14 cellular contexts compared by ENCODE assay signal in genomic region chr11:134578807-134579708, GRCh38.
DNase-seq lines count a peak whose midpoint lies in the region; ATAC-seq and TF ChIP-seq lines count a peak whose summit lies in the region.
"Had no signal": no experiment of that assay in that cellular context is flagged by ENCODE, and none has a peak within 500 bp of the region (broad histone marks: within the 10 kb centered on the region; RNA-seq: fewer than 3 reads in every experiment).

No MANE protein-coding gene starts in this region.

- intact Hi-C loops in esophagus muscularis mucosa (cut with DNase I), result no loop called here

- TF ChIP-seq EP300 in esophagus muscularis mucosa (IDR thresholded peaks at IDR 0.05), result no peak

- in situ Hi-C loops in G401 (cut with HindIII; ENCODE audit: low sequenced_read_pairs), result no loop called here

- no peak overlapping the region for H3K27ac ChIP-seq in esophagus muscularis mucosa (replicated peaks in 1 of 4)
- no peak overlapping the region for H3K27ac ChIP-seq in effector memory CD4-positive, alpha-beta T cell (ENCODE audit: insufficient read depth, low read length, poor library complexity, severe bottlenecking)
- H3K27ac ChIP-seq: pancreas, suprapubic skin had no signal

- no peak for ATAC-seq in HG02610 (IDR thresholded peaks at IDR 0.05; ENCODE audit: unreplicated experiment)
- ATAC-seq in GM19023 (IDR thresholded peaks at IDR 0.05; ENCODE audit: unreplicated experiment), result no peak
- ATAC-seq: activated naive CD8-positive, alpha-beta T cell treated with anti-CD3 and anti-CD28 coated beads, Interleukin-2, amount 50 U/mL, for 24 hours had no signal

- no peak for TF ChIP-seq CTCF in esophagus muscularis mucosa (IDR thresholded peaks at IDR 0.05)

- H3K4me1 ChIP-seq in esophagus muscularis mucosa, result peaks cover 0 to 7% (median 6%) of the 10 kb centered on the region in 4 donors
- H3K4me1 ChIP-seq in effector memory CD4-positive, alpha-beta T cell (ENCODE audit: control insufficient read depth, insufficient read depth, low read length, poor library complexity, severe bottlenecking), result no peaks in the 10 kb centered on the region
- H3K4me1 ChIP-seq: pancreas, suprapubic skin had no signal

- DNase-seq in stimulated activated CD4-positive, alpha-beta T cell treated with anti-CD3 and anti-CD28 coated beads, Interleukin-15, amount 100 ng/mL, for 24 hours, result peak; percentile 5
- no peak for DNase-seq in stimulated activated CD4-positive, alpha-beta T cell treated with anti-CD3 and anti-CD28 coated beads, Interleukin-1b, Interleukin-23, amount 100 ng/mL, for 48 hours
- DNase-seq in NCI-H345 (lab: John Stamatoyannopoulos, UW), result peak; percentile 40
- DNase-seq in esophagus muscularis mucosa (ENCODE audit: extremely low spot score), result peak; percentile 79
- no peak for DNase-seq in G401 (ENCODE audit: low spot score)
- DNase-seq in effector memory CD4-positive, alpha-beta T cell, result no peak
- DNase-seq: activated naive CD8-positive, alpha-beta T cell treated with anti-CD3 and anti-CD28 coated beads, Interleukin-2, amount 50 U/mL, for 24 hours; cortex of kidney; foreskin melanocyte; SIG-M5 had no signal

- 82% methylated on average over 19 of the region's 22 CpGs for WGBS in esophagus muscularis mucosa

- peaks cover 0 to 29% (median 0%) of the 10 kb centered on the region in 4 donors for H3K27me3 ChIP-seq in esophagus muscularis mucosa
- peaks cover 6% of the 10 kb centered on the region for H3K27me3 ChIP-seq in effector memory CD4-positive, alpha-beta T cell (replicated peaks; ENCODE audit: control insufficient read depth, insufficient read depth, low read length, poor library complexity, severe bottlenecking)

- H3K9me3 ChIP-seq in esophagus muscularis mucosa, result no peaks in the 10 kb centered on the region
- no peaks in the 10 kb centered on the region for H3K9me3 ChIP-seq in effector memory CD4-positive, alpha-beta T cell (ENCODE audit: control insufficient read depth, low read length)
- H3K9me3 ChIP-seq: pancreas, suprapubic skin had no signal

- H3K36me3 ChIP-seq in esophagus muscularis mucosa, result no peaks in the 10 kb centered on the region
- no peaks in the 10 kb centered on the region for H3K36me3 ChIP-seq in effector memory CD4-positive, alpha-beta T cell (ENCODE audit: control insufficient read depth, insufficient read depth, low read length)
- H3K36me3 ChIP-seq: pancreas, suprapubic skin had no signal

- H3K4me3 ChIP-seq in esophagus muscularis mucosa, result no peak overlapping the region
- H3K4me3 ChIP-seq in effector memory CD4-positive, alpha-beta T cell (ENCODE audit: insufficient read depth, low read depth, low read length, poor library complexity, severe bottlenecking), result no peak overlapping the region
- H3K4me3 ChIP-seq: pancreas, suprapubic skin had no signal

- TF ChIP-seq POLR2A in esophagus muscularis mucosa (IDR thresholded peaks at IDR 0.05; ENCODE audit: low read depth), result no peak

Comparison
In these comparisons a context has a peak if more than half of its experiments do, and no peak if none do; other contexts are left out.
1. DNase-seq: peak in stimulated activated CD4-positive, alpha-beta T cell treated with anti-CD3 and anti-CD28 coated beads, Interleukin-15, amount 100 ng/mL, for 24 hours (single experiment), NCI-H345 (single experiment) and esophagus muscularis mucosa (single experiment); none in stimulated activated CD4-positive, alpha-beta T cell treated with anti-CD3 and anti-CD28 coated beads, Interleukin-1b, Interleukin-23, amount 100 ng/mL, for 48 hours (single experiment), G401 (single experiment) and effector memory CD4-positive, alpha-beta T cell (0 of 3).